1 cellular context compared by ENCODE assay signal in the genomic region with DNA sequence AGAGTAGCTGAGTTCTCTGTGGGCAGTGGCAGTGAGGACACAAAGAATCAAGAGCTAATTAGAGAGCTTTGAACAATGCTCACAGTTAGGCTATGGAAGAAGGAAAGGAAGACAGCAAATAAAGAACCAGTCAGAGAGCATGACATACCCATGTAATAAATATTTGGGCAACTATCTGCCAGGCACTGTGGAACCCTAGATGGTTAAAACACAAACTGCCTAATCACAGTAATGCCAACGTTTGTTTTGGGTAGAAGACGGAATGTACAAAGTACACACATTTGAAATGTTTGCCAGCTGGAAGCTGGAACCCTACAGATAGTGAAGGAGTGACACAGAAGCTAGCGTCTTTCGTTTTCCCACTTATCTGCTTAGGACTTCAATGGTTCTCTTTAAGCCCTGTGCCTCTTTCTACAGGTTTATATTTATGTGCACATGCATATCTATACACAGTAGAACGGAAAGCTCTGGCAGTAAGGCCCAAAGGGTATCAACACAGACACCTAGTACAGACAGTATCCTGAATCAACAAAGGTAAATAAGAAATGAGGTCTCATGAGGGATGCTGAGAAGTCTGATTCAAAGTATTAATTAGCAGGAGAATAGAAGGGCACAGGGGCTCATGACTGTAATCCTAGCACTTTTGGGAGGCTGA.
TF ChIP-seq lines count a peak whose summit lies in the region.

No MANE protein-coding gene starts in this region.

TF ChIP-seq in WTC11, 78 proteins besides CTCF, POLR2A, EP300 and RAD21 (continued from another document):
- no peak for TF ChIP-seq SMAD4 (CRISPR knock-in tag; IDR thresholded peaks at IDR 0.05)
- TF ChIP-seq, protein P1, sequence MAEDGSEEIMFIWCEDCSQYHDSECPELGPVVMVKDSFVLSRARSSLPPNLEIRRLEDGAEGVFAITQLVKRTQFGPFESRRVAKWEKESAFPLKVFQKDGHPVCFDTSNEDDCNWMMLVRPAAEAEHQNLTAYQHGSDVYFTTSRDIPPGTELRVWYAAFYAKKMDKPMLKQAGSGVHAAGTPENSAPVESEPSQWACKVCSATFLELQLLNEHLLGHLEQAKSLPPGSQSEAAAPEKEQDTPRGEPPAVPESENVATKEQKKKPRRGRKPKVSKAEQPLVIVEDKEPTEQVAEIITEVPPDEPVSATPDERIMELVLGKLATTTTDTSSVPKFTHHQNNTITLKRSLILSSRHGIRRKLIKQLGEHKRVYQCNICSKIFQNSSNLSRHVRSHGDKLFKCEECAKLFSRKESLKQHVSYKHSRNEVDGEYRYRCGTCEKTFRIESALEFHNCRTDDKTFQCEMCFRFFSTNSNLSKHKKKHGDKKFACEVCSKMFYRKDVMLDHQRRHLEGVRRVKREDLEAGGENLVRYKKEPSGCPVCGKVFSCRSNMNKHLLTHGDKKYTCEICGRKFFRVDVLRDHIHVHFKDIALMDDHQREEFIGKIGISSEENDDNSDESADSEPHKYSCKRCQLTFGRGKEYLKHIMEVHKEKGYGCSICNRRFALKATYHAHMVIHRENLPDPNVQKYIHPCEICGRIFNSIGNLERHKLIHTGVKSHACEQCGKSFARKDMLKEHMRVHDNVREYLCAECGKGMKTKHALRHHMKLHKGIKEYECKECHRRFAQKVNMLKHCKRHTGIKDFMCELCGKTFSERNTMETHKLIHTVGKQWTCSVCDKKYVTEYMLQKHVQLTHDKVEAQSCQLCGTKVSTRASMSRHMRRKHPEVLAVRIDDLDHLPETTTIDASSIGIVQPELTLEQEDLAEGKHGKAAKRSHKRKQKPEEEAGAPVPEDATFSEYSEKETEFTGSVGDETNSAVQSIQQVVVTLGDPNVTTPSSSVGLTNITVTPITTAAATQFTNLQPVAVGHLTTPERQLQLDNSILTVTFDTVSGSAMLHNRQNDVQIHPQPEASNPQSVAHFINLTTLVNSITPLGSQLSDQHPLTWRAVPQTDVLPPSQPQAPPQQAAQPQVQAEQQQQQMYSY (CRISPR knock-in tag; IDR thresholded peaks at IDR 0.05), result no peak
- TF ChIP-seq ZNF263 (CRISPR knock-in tag; IDR thresholded peaks at IDR 0.05; ENCODE audit: low read depth), result no peak
- TF ChIP-seq, protein P2, sequence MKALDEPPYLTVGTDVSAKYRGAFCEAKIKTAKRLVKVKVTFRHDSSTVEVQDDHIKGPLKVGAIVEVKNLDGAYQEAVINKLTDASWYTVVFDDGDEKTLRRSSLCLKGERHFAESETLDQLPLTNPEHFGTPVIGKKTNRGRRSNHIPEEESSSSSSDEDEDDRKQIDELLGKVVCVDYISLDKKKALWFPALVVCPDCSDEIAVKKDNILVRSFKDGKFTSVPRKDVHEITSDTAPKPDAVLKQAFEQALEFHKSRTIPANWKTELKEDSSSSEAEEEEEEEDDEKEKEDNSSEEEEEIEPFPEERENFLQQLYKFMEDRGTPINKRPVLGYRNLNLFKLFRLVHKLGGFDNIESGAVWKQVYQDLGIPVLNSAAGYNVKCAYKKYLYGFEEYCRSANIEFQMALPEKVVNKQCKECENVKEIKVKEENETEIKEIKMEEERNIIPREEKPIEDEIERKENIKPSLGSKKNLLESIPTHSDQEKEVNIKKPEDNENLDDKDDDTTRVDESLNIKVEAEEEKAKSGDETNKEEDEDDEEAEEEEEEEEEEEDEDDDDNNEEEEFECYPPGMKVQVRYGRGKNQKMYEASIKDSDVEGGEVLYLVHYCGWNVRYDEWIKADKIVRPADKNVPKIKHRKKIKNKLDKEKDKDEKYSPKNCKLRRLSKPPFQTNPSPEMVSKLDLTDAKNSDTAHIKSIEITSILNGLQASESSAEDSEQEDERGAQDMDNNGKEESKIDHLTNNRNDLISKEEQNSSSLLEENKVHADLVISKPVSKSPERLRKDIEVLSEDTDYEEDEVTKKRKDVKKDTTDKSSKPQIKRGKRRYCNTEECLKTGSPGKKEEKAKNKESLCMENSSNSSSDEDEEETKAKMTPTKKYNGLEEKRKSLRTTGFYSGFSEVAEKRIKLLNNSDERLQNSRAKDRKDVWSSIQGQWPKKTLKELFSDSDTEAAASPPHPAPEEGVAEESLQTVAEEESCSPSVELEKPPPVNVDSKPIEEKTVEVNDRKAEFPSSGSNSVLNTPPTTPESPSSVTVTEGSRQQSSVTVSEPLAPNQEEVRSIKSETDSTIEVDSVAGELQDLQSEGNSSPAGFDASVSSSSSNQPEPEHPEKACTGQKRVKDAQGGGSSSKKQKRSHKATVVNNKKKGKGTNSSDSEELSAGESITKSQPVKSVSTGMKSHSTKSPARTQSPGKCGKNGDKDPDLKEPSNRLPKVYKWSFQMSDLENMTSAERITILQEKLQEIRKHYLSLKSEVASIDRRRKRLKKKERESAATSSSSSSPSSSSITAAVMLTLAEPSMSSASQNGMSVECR (CRISPR knock-in tag; IDR thresholded peaks at IDR 0.05; ENCODE audit: borderline replicate concordance), result no peak
- TF ChIP-seq, protein P3, sequence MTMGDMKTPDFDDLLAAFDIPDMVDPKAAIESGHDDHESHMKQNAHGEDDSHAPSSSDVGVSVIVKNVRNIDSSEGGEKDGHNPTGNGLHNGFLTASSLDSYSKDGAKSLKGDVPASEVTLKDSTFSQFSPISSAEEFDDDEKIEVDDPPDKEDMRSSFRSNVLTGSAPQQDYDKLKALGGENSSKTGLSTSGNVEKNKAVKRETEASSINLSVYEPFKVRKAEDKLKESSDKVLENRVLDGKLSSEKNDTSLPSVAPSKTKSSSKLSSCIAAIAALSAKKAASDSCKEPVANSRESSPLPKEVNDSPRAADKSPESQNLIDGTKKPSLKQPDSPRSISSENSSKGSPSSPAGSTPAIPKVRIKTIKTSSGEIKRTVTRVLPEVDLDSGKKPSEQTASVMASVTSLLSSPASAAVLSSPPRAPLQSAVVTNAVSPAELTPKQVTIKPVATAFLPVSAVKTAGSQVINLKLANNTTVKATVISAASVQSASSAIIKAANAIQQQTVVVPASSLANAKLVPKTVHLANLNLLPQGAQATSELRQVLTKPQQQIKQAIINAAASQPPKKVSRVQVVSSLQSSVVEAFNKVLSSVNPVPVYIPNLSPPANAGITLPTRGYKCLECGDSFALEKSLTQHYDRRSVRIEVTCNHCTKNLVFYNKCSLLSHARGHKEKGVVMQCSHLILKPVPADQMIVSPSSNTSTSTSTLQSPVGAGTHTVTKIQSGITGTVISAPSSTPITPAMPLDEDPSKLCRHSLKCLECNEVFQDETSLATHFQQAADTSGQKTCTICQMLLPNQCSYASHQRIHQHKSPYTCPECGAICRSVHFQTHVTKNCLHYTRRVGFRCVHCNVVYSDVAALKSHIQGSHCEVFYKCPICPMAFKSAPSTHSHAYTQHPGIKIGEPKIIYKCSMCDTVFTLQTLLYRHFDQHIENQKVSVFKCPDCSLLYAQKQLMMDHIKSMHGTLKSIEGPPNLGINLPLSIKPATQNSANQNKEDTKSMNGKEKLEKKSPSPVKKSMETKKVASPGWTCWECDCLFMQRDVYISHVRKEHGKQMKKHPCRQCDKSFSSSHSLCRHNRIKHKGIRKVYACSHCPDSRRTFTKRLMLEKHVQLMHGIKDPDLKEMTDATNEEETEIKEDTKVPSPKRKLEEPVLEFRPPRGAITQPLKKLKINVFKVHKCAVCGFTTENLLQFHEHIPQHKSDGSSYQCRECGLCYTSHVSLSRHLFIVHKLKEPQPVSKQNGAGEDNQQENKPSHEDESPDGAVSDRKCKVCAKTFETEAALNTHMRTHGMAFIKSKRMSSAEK (CRISPR knock-in tag; IDR thresholded peaks at IDR 0.05; ENCODE audit: borderline replicate concordance), result no peak
- TF ChIP-seq, protein P4, sequence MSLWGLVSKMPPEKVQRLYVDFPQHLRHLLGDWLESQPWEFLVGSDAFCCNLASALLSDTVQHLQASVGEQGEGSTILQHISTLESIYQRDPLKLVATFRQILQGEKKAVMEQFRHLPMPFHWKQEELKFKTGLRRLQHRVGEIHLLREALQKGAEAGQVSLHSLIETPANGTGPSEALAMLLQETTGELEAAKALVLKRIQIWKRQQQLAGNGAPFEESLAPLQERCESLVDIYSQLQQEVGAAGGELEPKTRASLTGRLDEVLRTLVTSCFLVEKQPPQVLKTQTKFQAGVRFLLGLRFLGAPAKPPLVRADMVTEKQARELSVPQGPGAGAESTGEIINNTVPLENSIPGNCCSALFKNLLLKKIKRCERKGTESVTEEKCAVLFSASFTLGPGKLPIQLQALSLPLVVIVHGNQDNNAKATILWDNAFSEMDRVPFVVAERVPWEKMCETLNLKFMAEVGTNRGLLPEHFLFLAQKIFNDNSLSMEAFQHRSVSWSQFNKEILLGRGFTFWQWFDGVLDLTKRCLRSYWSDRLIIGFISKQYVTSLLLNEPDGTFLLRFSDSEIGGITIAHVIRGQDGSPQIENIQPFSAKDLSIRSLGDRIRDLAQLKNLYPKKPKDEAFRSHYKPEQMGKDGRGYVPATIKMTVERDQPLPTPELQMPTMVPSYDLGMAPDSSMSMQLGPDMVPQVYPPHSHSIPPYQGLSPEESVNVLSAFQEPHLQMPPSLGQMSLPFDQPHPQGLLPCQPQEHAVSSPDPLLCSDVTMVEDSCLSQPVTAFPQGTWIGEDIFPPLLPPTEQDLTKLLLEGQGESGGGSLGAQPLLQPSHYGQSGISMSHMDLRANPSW (CRISPR knock-in tag; conservative IDR thresholded peaks at IDR 0.05; ENCODE audit: low read depth), result no peak
- TF ChIP-seq, protein P5, sequence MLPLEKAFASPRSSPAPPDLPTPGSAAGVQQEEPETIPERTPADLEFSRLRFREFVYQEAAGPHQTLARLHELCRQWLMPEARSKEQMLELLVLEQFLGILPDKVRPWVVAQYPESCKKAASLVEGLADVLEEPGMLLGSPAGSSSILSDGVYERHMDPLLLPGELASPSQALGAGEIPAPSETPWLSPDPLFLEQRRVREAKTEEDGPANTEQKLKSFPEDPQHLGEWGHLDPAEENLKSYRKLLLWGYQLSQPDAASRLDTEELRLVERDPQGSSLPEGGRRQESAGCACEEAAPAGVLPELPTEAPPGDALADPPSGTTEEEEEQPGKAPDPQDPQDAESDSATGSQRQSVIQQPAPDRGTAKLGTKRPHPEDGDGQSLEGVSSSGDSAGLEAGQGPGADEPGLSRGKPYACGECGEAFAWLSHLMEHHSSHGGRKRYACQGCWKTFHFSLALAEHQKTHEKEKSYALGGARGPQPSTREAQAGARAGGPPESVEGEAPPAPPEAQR (CRISPR knock-in tag; IDR thresholded peaks at IDR 0.05), result no peak
- TF ChIP-seq NFATC4 (CRISPR knock-in tag; IDR thresholded peaks at IDR 0.05), result no peak
- no peak for TF ChIP-seq ELF4 (CRISPR knock-in tag; IDR thresholded peaks at IDR 0.05; ENCODE audit: low read depth)
